Comparison of ENCODE assay signal across 8 cellular contexts in the genomic region with DNA sequence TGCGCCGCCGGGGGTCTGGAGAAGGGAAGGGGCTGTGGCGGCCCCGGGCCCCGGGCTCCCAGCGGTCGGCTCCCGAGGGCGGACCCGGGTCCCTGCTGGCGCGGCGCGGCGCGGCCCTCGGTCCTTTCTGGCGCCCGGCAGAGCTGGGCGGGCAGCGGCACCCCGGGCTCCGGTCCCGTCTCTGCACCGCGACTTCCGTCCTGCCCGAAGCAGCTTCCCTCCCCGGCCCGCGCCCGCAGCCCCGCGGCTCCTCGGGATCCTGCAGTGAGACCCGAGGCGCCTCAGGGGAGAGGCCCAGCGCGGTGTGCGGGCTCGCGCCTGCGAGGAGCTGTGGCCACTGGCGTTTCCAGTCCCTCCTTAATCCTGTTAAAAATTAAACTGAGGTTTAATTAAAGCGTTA. TPM values are rescaled to one million over a fixed set of nuclear protein-coding genes. Genes with fewer than 3 reads are reported as not detected.
DNase-seq lines count a peak whose midpoint lies in the region; ATAC-seq, FAIRE-seq and TF ChIP-seq lines count a peak whose summit lies in the region.
"Not testable (repeated sequence)": the region's sequence is repeated elsewhere in the genome, so short reads cannot be mapped to it uniquely, and the experiment has no call there.

No MANE protein-coding gene starts in this region.

- H3K27me3 Mint-ChIP-seq in T-helper 17 cell = not testable (repeated sequence)

- not testable (repeated sequence) for H3K9me3 ChIP-seq in T-helper 17 cell (ENCODE audit: control insufficient read depth, low read length, poor library complexity, severe bottlenecking); pancreas

- WGBS in pancreas, 2 donors = no CpG with 5 or more reads among the region's 46 CpGs

- FAIRE-seq in pancreas (lab: Jason Lieb, UNC) = not testable (repeated sequence)

- H3K4me1 Mint-ChIP-seq in T-helper 17 cell = not testable (repeated sequence)

- H3K27me3 ChIP-seq in pancreas = not testable (repeated sequence)

- not testable (repeated sequence) for TF ChIP-seq CTCF in pancreas (IDR thresholded peaks at IDR 0.05)

- H3K27ac ChIP-seq in pancreas = not testable (repeated sequence)

- ATAC-seq in GM18499 (IDR thresholded peaks at IDR 0.05; ENCODE audit: insufficient read depth, unreplicated experiment) (peak; percentile 15), GM19324 (IDR thresholded peaks at IDR 0.05; ENCODE audit: low FRiP score, unreplicated experiment) (peak; percentile 69), GM21576 (IDR thresholded peaks at IDR 0.05; ENCODE audit: unreplicated experiment) (peak; percentile 52), HG02885 (IDR thresholded peaks at IDR 0.05; ENCODE audit: poor library complexity, unreplicated experiment) (peak; percentile 66), HG03342 (IDR thresholded peaks at IDR 0.05; ENCODE audit: unreplicated experiment) (peak; percentile 57), T-helper 17 cell (peak; percentile 56), Right ventricle myocardium inferior (peak; percentile 82), pancreas (peak; percentile 73 to 84 (median 78))

- intact Hi-C loops in Right ventricle myocardium inferior (cut with DNase I) = loop anchor here (5.0 kb wide), 1 partner anchor 41 kb away; no protein-coding TSS in a partner anchor
- intact Hi-C loops in pancreas (cut with DNase I) = not testable (repeated sequence)

- not testable (repeated sequence) for H3K36me3 ChIP-seq in pancreas

- H3K27ac Mint-ChIP-seq in T-helper 17 cell = not testable (repeated sequence)

- DNase-seq in T-helper 17 cell; Right ventricle myocardium inferior (ENCODE audit: missing footprints); pancreas: not testable (repeated sequence)

- H3K4me3 Mint-ChIP-seq in T-helper 17 cell = not testable (repeated sequence)

- not testable (repeated sequence) for H3K4me1 ChIP-seq in pancreas

- H3K4me3 ChIP-seq in pancreas = not testable (repeated sequence)

- not testable (repeated sequence) for H3K36me3 Mint-ChIP-seq in T-helper 17 cell (ENCODE audit: low read depth)

RNA-seq across cellular contexts. Expression of a gene that starts 22.4 kb away (rescaled TPM):
- 10 to 100 TPM in 1 of 2 donors, 1 to 10 TPM in 1; 8.4 to 11.6 TPM for total RNA-seq in T-helper 17 cell
- 3.7 TPM for total RNA-seq in Right ventricle myocardium inferior
- 1 to 10 TPM; 2.4 to 5.1 (median 3.4) TPM for total RNA-seq in pancreas
- polyA plus RNA-seq in pancreas = 1 to 10 TPM; 1.7 to 3.1 TPM

RNA-seq across cellular contexts. Expression of a gene that starts 45.2 kb away (rescaled TPM):
- total RNA-seq in T-helper 17 cell = 10 to 100 TPM; 12.0 to 16.7 TPM
- 7.9 TPM for total RNA-seq in Right ventricle myocardium inferior
- total RNA-seq in pancreas = 10 to 100 TPM in 5 of 6 donors, 1 to 10 TPM in 1; 9.4 to 33.3 (median 18.3) TPM
- polyA plus RNA-seq in pancreas = 1 to 10 TPM; 1.1 to 2.7 TPM

RNA-seq across cellular contexts. Expression of a gene that starts 48.0 kb away (rescaled TPM):
- under 1 TPM; 0.26 to 0.40 TPM for total RNA-seq in T-helper 17 cell
- total RNA-seq in Right ventricle myocardium inferior = 1.0 TPM
- total RNA-seq in pancreas = 1 to 10 TPM in 5 of 6 donors, under 1 TPM in 1; 0.74 to 2.3 (median 1.2) TPM
- 1 to 10 TPM in 1 of 2 donors, under 1 TPM in 1; 0.87 to 1.2 TPM for polyA plus RNA-seq in pancreas

Comparison
In these comparisons a context has a peak if more than half of its experiments do, and no peak if none do; other contexts are left out.
1. ATAC-seq: peak in every context shown above with its lines; median percentile 82 in Right ventricle myocardium inferior; 78 in pancreas; 69 in GM19324; 66 in HG02885; 57 in HG03342; 56 in T-helper 17 cell; 52 in GM21576; 15 in GM18499.